Comparison of ENCODE assay signal across 2 cellular contexts in the genomic region with DNA sequence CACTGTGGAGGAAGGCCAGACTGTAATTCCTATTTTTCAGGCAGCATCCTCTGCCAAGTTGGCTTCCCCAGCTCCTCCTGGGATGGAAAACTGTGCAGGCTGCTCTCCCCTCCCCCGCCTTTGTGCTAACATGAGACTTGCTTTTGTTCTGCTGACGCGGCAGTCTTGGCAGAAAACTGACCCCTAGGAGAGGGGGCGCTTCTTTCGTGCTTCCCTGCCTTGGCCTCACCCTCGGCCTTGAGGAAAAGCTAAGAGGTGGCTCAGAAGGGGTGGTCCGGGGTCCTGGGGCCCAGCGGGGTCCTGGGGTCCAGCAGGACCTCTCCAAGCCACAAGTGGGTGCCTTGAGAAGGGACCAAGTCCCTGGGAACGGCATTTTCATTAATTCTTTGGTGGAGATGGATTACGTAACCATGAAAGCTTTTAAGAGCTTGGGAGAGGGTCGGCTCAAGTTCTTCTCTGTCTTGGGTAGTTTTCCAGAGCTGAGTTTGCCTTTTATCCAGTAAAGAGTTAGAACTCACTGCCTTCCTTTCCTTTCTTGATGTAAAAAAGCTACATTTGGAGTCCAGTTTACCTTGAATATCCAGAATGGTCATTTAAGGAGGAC.
A peak's percentile ranks its signal among the peaks of the same experiment; 100 is the strongest.
TF ChIP-seq lines count a peak whose summit lies in the region.

No MANE protein-coding gene starts in this region.

TF ChIP-seq in HEK293, 187 proteins besides CTCF, POLR2A, EP300 and RAD21:
- no peak for TF ChIP-seq ZNF302 (tag by site-specific recombination; IDR thresholded peaks at IDR 0.05; ENCODE audit: low read depth)
- no peak for TF ChIP-seq ZFP41 (tag by site-specific recombination; IDR thresholded peaks at IDR 0.05; ENCODE audit: borderline replicate concordance)
- no peak for TF ChIP-seq ZNF169 (tag by site-specific recombination; IDR thresholded peaks at IDR 0.05)
- no peak for TF ChIP-seq ZNF571 (tag by site-specific recombination; IDR thresholded peaks at IDR 0.05)
- TF ChIP-seq ZNF23 (tag by site-specific recombination; IDR thresholded peaks at IDR 0.05; ENCODE audit: borderline replicate concordance), result no peak
- TF ChIP-seq, protein P1, sequence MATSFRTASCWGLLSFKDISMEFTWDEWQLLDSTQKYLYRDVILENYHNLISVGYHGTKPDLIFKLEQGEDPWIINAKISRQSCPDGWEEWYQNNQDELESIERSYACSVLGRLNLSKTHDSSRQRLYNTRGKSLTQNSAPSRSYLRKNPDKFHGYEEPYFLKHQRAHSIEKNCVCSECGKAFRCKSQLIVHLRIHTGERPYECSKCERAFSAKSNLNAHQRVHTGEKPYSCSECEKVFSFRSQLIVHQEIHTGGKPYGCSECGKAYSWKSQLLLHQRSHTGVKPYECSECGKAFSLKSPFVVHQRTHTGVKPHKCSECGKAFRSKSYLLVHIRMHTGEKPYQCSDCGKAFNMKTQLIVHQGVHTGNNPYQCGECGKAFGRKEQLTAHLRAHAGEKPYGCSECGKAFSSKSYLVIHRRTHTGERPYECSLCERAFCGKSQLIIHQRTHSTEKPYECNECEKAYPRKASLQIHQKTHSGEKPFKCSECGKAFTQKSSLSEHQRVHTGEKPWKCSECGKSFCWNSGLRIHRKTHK (tag by site-specific recombination; IDR thresholded peaks at IDR 0.05), result no peak
- TF ChIP-seq TRIM28 (IDR thresholded peaks at IDR 0.05; ENCODE audit: borderline replicate concordance, low read length), result peak; percentile 34; the same call in 1 of the 2 replicates
- peak; percentile 46; the same call in 1 of the 2 replicates for TF ChIP-seq ZBTB48 (tag by site-specific recombination; IDR thresholded peaks at IDR 0.05)

TF ChIP-seq in H1, 55 proteins besides CTCF, POLR2A, EP300 and RAD21:
- peak; percentile 49; the same call in 1 of the 2 replicates for TF ChIP-seq CREB1 (IDR thresholded peaks at IDR 0.05)
- TF ChIP-seq CEBPB (IDR thresholded peaks at IDR 0.05; ENCODE audit: low read depth, low read length), result 0 out of 2 replicates have a peak, but pooled peaks have one; percentile 44
- no peak for TF ChIP-seq HDAC2 (IDR thresholded peaks at IDR 0.05; ENCODE audit: borderline replicate concordance in 1 of 2, low read depth in 2 of 2, low read length in 2 of 2)
- no peak for TF ChIP-seq ZNF274 (IDR thresholded peaks at IDR 0.05; ENCODE audit: borderline replicate concordance, extremely low read depth, low read length)
- no peak for TF ChIP-seq GTF2F1 (IDR thresholded peaks at IDR 0.05; ENCODE audit: borderline replicate concordance, low read depth, low read length)
- no peak for TF ChIP-seq CTBP2 (IDR thresholded peaks at IDR 0.05; ENCODE audit: borderline replicate concordance, insufficient read depth, insufficient read length, low read length)
- TF ChIP-seq, protein P2, sequence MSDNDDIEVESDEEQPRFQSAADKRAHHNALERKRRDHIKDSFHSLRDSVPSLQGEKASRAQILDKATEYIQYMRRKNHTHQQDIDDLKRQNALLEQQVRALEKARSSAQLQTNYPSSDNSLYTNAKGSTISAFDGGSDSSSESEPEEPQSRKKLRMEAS (IDR thresholded peaks at IDR 0.05), result peak; percentile 11; the same call in 1 of the 2 replicates
- TF ChIP-seq ASH2L (IDR thresholded peaks at IDR 0.05; ENCODE audit: low read length), result peak; percentile 12
- peak; percentile 94 for TF ChIP-seq MAFK (IDR thresholded peaks at IDR 0.05; ENCODE audit: low read depth, low read length)
- TF ChIP-seq BACH1 (IDR thresholded peaks at IDR 0.05; ENCODE audit: low read length), result peak; percentile 89
